Comparison of ENCODE assay signal across 22 cellular contexts in the genomic region with DNA sequence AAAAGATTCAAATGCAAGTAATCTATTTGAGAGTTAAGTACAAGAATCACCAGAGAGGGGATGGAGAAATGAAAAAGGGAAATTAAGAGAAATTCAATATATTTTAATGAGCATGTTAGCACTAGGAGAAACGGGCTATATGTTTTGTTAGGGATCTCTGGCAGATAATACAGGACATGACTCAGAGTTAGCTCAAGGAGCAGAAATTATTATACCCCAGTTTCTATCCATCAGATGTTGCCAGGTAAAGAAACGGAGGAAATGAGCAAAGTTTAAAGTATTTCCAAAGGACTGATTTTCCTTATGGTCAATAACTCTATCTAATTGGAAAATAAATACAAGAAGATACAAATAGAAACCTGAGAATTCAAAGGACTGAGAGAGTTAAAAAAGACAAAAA.
"Had no signal": no experiment of that assay in that cellular context is flagged by ENCODE, and none has a peak within 500 bp of the region (broad histone marks: within the 10 kb centered on the region; RNA-seq: fewer than 3 reads in every experiment).

No MANE protein-coding gene starts in this region.

- H3K4me1 Mint-ChIP-seq: activated T-helper 17 cell treated with anti-CD3 and anti-CD28 coated beads, Interleukin-2, amount 50 U/mL, for 72 hours had no signal

- H3K9me3 Mint-ChIP-seq: WTC11 had no signal

- H3K27ac Mint-ChIP-seq: activated naive CD8-positive, alpha-beta T cell; activated T-helper 17 cell treated with anti-CD3 and anti-CD28 coated beads, Interleukin-2, amount 50 U/mL, for 72 hours; natural killer cell treated with Interleukin-12 subunit alpha and Interleukin-12 subunit beta and Interleukin-15 and Interleukin-18, amount 100 ng/mL, for 72 hours; WTC11 had no signal

- H3K4me3 Mint-ChIP-seq: activated naive CD8-positive, alpha-beta T cell; activated T-helper 17 cell treated with anti-CD3 and anti-CD28 coated beads, Interleukin-2, amount 50 U/mL, for 72 hours; natural killer cell treated with Interleukin-12 subunit alpha and Interleukin-12 subunit beta and Interleukin-15 and Interleukin-18, amount 100 ng/mL, for 72 hours; WTC11 had no signal

- DNase-seq: activated naive CD4-positive, alpha-beta T cell; activated T-cell treated with anti-CD3 and anti-CD28 coated beads, Interleukin-2, amount 50 U/mL, for 1 hour; adrenal gland; cortex of kidney; hippocampal formation; left ventricle myocardium superior; midbrain; pancreas; psoas muscle; stimulated activated CD4-positive, alpha-beta T cell treated with anti-CD3 and anti-CD28 coated beads, Interleukin-4, amount 100 ng/mL, for 24 hours; stimulated activated naive CD8-positive, alpha-beta T cell treated with anti-CD3 and anti-CD28 coated beads, Interleukin-15, Interleukin-2, amounts not matched to agents 100 U/mL and 50 U/mL, for 24 hours; T-helper 9 cell; upper lobe of left lung had no signal

- H3K27me3 Mint-ChIP-seq: activated naive CD8-positive, alpha-beta T cell; activated T-helper 17 cell treated with anti-CD3 and anti-CD28 coated beads, Interleukin-2, amount 50 U/mL, for 72 hours; natural killer cell treated with Interleukin-12 subunit alpha and Interleukin-12 subunit beta and Interleukin-15 and Interleukin-18, amount 100 ng/mL, for 72 hours had no signal

- H3K27ac ChIP-seq: adrenal gland, ascending aorta, cardiac muscle cell, neutrophil, pancreas, psoas muscle, right atrium auricular region, upper lobe of left lung had no signal

- H3K36me3 Mint-ChIP-seq: activated naive CD8-positive, alpha-beta T cell; natural killer cell treated with Interleukin-12 subunit alpha and Interleukin-12 subunit beta and Interleukin-15 and Interleukin-18, amount 100 ng/mL, for 72 hours; WTC11 had no signal

- ATAC-seq: activated T-helper 17 cell treated with anti-CD3 and anti-CD28 coated beads, Interleukin-2, amount 50 U/mL, for 72 hours; esophagus mucosa; left ventricle myocardium superior; natural killer cell treated with Interleukin-12 subunit alpha and Interleukin-12 subunit beta and Interleukin-15 and Interleukin-18, amount 100 ng/mL, for 72 hours; pancreas; psoas muscle; stimulated activated naive CD8-positive, alpha-beta T cell treated with anti-CD3 and anti-CD28 coated beads, Interleukin-15, Interleukin-2, amounts not matched to agents 100 U/mL and 50 U/mL, for 24 hours; WTC11 had no signal
